In the genomic region with DNA sequence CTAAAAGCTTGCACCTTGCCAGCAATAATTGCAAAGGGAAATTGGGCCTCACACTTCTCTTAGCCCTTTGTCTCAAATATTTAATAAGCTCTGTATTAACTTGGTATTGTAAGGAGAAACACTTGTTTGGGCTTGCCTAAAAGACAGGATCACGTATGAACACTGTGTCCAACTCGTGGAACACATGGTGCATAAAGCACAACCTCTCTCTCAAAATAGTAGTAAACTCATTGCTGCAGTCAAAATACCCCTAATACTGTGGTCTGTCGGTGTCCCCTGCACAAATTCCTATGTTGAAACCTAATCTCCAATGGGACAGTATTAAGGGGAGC, we compare ENCODE assay signal across 8 cellular contexts. TPM values are rescaled to one million over a fixed set of nuclear protein-coding genes. Genes with fewer than 3 reads are reported as not detected.
DNase-seq lines count a peak whose midpoint lies in the region; ATAC-seq and TF ChIP-seq lines count a peak whose summit lies in the region.

No MANE protein-coding gene starts in this region.

- H3K27ac Mint-ChIP-seq in IgD-negative memory B cell (peak overlapping the region; percentile 91 to 99 (median 98)), neural crest cell (ENCODE audit: unreplicated experiment) (peak overlapping the region; percentile 98)

- H3K27ac ChIP-seq in dorsolateral prefrontal cortex, result peak overlapping the region in 57 of 59 donors; percentile 41 to 98 (median 91)

- H3K36me3 Mint-ChIP-seq in IgD-negative memory B cell (peaks cover 3% of the 10 kb centered on the region), neural crest cell (ENCODE audit: low read depth) (peaks cover 2% of the 10 kb centered on the region)

- DNase-seq in dorsolateral prefrontal cortex (no peak), neural crest cell (ENCODE audit: low read depth, low spot score) (no peak), GM10266 (ENCODE audit: extremely low spot score) (no peak)
- DNase-seq in effector CD8-positive, alpha-beta T cell (lab: John Stamatoyannopoulos, UW), result no peak

- peak overlapping the region; percentile 61 to 98 (median 87) for H3K4me3 ChIP-seq in dorsolateral prefrontal cortex

- ATAC-seq in GM19043 (IDR thresholded peaks at IDR 0.05; ENCODE audit: low read depth, unreplicated experiment) (peak; percentile 2), HG03095 (IDR thresholded peaks at IDR 0.05; ENCODE audit: unreplicated experiment) (no peak), HG03521 (IDR thresholded peaks at IDR 0.05; ENCODE audit: unreplicated experiment) (no peak)

- H3K4me1 Mint-ChIP-seq in IgD-negative memory B cell (peaks cover 29 to 30% (median 29%) of the 10 kb centered on the region in 3 donors), neural crest cell (peaks cover 33% of the 10 kb centered on the region)

- H3K9me3 Mint-ChIP-seq in IgD-negative memory B cell (no peaks in the 10 kb centered on the region), neural crest cell (no peaks in the 10 kb centered on the region)

- peak overlapping the region; percentile 94 to 99 (median 96) for H3K4me3 Mint-ChIP-seq in IgD-negative memory B cell
- H3K4me3 Mint-ChIP-seq in neural crest cell, result peak overlapping the region; percentile 93

- no peaks in the 10 kb centered on the region for H3K27me3 Mint-ChIP-seq in IgD-negative memory B cell
- H3K27me3 Mint-ChIP-seq in neural crest cell (ENCODE audit: low read depth), result no peaks in the 10 kb centered on the region

- no peaks in the 10 kb centered on the region for H3K27me3 ChIP-seq in dorsolateral prefrontal cortex

- TF ChIP-seq CTCF in dorsolateral prefrontal cortex (IDR thresholded peaks at IDR 0.05 in 54 of 56, conservative IDR thresholded peaks at IDR 0.05 in 2 of 56; ENCODE audit: low read depth in 1 of 56, partially characterized antibody in 56 of 56) (no peak), neural crest cell (conservative IDR thresholded peaks at IDR 0.05) (no peak), GM10266 (IDR thresholded peaks at IDR 0.05; ENCODE audit: control insufficient read depth, insufficient read depth, low read depth, missing control alignments) (no peak)

- intact Hi-C loops in dorsolateral prefrontal cortex (cut with DNase I), result loop anchor here (5.0 kb wide), 2 partner anchors 35 to 40 kb away; partner anchors contain the start of gene EOGT (in 2 of the 2)

RNA-seq across cellular contexts. Expression of gene TMF1, which starts 0.4 kb away (rescaled TPM):
- polyA plus RNA-seq in IgD-negative memory B cell, result 43.2 TPM
- 10 to 100 TPM; 26.4 to 42.8 (median 33.8) TPM for total RNA-seq in dorsolateral prefrontal cortex
- total RNA-seq in neural crest cell, result 18.5 and 21.3 TPM in 2 replicates

RNA-seq across cellular contexts. Expression of gene UBA3, which starts 27.6 kb away (rescaled TPM):
- 41.9 TPM for polyA plus RNA-seq in IgD-negative memory B cell
- total RNA-seq in dorsolateral prefrontal cortex (10 to 100 TPM; 45.9 to 99.3 (median 65.9) TPM), neural crest cell (75.6 and 78.8 TPM in 2 replicates)

RNA-seq across cellular contexts. Expression of gene ARL6IP5, which starts 32.2 kb away (rescaled TPM):
- 374 TPM for polyA plus RNA-seq in IgD-negative memory B cell
- total RNA-seq in dorsolateral prefrontal cortex (100 to 1,000 TPM in 113 of 120 experiments, 10 to 100 TPM in 7; 51.3 to 182 (median 139) TPM), neural crest cell (59.2 and 59.9 TPM in 2 replicates)

RNA-seq across cellular contexts. Expression of gene EOGT, which starts 39.0 kb away (rescaled TPM):
- 7.0 TPM for polyA plus RNA-seq in IgD-negative memory B cell
- total RNA-seq in dorsolateral prefrontal cortex (10 to 100 TPM in 113 of 120 experiments, 1 to 10 TPM in 7; 7.7 to 26.0 (median 15.6) TPM), neural crest cell (16.2 and 18.6 TPM in 2 replicates)
